In the genomic region with DNA sequence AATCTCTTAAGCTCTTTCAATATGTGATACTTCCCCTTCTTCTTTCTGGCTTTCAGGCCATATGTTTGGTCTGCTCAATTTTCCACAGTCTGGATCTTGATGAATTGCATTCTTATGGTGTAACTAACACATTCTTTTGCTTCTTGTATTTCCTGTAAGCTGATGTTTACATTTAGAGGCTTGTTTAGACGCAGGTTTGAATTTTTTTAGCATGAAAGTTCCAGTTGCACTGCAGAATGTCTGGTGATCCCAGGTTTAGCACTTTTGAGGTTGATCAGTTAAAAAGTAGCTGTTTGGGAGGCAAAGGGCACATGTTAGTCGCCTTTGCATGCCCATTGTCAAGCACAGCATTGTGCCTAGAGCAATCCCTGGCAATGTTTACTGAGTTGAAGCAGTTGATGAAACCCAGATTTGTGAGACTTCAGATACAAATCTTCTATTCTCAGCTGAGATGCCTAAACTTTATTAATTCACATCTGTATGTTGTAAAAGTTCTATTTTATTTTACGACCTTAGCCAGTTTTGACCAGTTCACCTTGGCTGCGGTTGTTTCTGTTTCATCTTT, we compare ENCODE assay signal across 11 cellular contexts. TPM values are rescaled to one million over a fixed set of nuclear protein-coding genes. Genes with fewer than 3 reads are reported as not detected.
A peak's percentile ranks its signal among the peaks of the same experiment; 100 is the strongest.
DNase-seq lines count a peak whose midpoint lies in the region; ATAC-seq, FAIRE-seq and TF ChIP-seq lines count a peak whose summit lies in the region.
"Had no signal": no experiment of that assay in that cellular context is flagged by ENCODE, and none has a peak within 500 bp of the region (broad histone marks: within the 10 kb centered on the region; RNA-seq: fewer than 3 reads in every experiment).

No MANE protein-coding gene starts in this region.

- H2BK20ac ChIP-seq in IMR-90 (ENCODE audit: low read depth, low read length), result peak overlapping the region; percentile 96

- no peak for TF ChIP-seq CTCF in IMR-90 (conservative IDR thresholded peaks at IDR 0.05; ENCODE audit: low read depth, low read length)

- CTCF ChIA-PET in IMR-90 (lab: Yijun Ruan, JAX), result interaction anchor here (0.6 to 1.2 kb wide), 2 partner anchors 11 to 377 kb away, joined by 3 to 4 read pairs; no protein-coding TSS in a partner anchor

- H3K18ac ChIP-seq in IMR-90 (ENCODE audit: low read depth, low read length), result peak overlapping the region; percentile 89; the same call in 1 of the 2 replicates

- H3K14ac ChIP-seq in IMR-90 (replicated peaks; ENCODE audit: low read depth, low read length), result peak overlapping the region; percentile 87

- peak overlapping the region; percentile 82 for H4K91ac ChIP-seq in IMR-90 (ENCODE audit: insufficient read depth, low read depth, low read length)

- H3K27ac ChIP-seq in IMR-90 (ENCODE audit: insufficient read depth, low read length), result peak overlapping the region; percentile 78
- H3K27ac ChIP-seq: parathyroid adenoma had no signal

- no peaks in the 10 kb centered on the region for H3K27me3 ChIP-seq in IMR-90 (ENCODE audit: control insufficient read depth, insufficient read depth, low read length)

- peak overlapping the region; percentile 95 for H3K23ac ChIP-seq in IMR-90 (ENCODE audit: low read depth, low read length)

- H3K9me1 ChIP-seq in IMR-90 (ENCODE audit: insufficient read depth, low read length), result peaks cover 4% of the 10 kb centered on the region

- no peak for TF ChIP-seq RAD21 in IMR-90 (IDR thresholded peaks at IDR 0.05; ENCODE audit: low read length)

- POLR2A ChIA-PET in IMR-90 (lab: Charles Lee; ENCODE audit: unreplicated experiment), result no interaction called here

- peak overlapping the region; percentile 89 for H3K4me2 ChIP-seq in IMR-90 (ENCODE audit: low read depth, low read length)

- no peaks in the 10 kb centered on the region for H3K9me3 Mint-ChIP-seq in stimulated activated memory B cell treated with anti-CD40 and anti-IgM and Interleukin-4, amounts not matched to agents 10 μg/mL and 1 μg/mL and 100 μg/mL, for 72 hours

- peak overlapping the region; percentile 97 for H2BK5ac ChIP-seq in IMR-90 (ENCODE audit: low read depth, low read length, poor library complexity, severe bottlenecking)

- in situ Hi-C loops in IMR-90 (cut with MboI; ENCODE audit: low sequenced_read_pairs), result loop anchor here (10.0 kb wide), 1 partner anchor 807 kb away; no protein-coding TSS in a partner anchor

- H3K56ac ChIP-seq in IMR-90 (ENCODE audit: extremely low read depth, insufficient read depth, low read length), result peak overlapping the region; percentile 91

- peak; percentile 87 for DNase-seq in IMR-90
- peak; percentile 82 for DNase-seq in astrocyte of the hippocampus (ENCODE audit: low read depth, low spot score)
- peak; percentile 8 for DNase-seq in kidney glomerular epithelial cell (lab: John Stamatoyannopoulos, UW)
- peak; percentile 37 for DNase-seq in urothelium cell line (ENCODE audit: low spot score)
- DNase-seq: activated CD4-positive, alpha-beta T cell treated with anti-CD3 and anti-CD28 coated beads, Interleukin-2, amount 50 U/mL, for 4 hours had no signal

- dilution Hi-C loops in IMR-90 (cut with HindIII; ENCODE audit: low sequenced_read_pairs, unreplicated experiment), result no loop called here

- intact Hi-C loops in IMR-90 (cut with micrococcal nuclease), result loop anchor here (5.0 kb wide), 2 partner anchors 189 to 379 kb away; a partner anchor contains a TSS

- H2AK5ac ChIP-seq in IMR-90 (ENCODE audit: low read depth, low read length), result peak overlapping the region; percentile 76; the same call in 1 of the 2 replicates

- H3K9me3 ChIP-seq in IMR-90 (ENCODE audit: control insufficient read depth, insufficient read depth, low read length), result no peaks in the 10 kb centered on the region

- WGBS in IMR-90 (ENCODE audit: extremely low coverage in 2 of 2, insufficient read length in 1 of 2), 2 experiments, result no CpG with 5 or more reads among the region's 4 CpGs

- no peaks in the 10 kb centered on the region for H3K36me3 ChIP-seq in IMR-90 (ENCODE audit: control insufficient read depth, insufficient read depth, low read length)

- H3K4ac ChIP-seq in IMR-90 (ENCODE audit: low read depth, low read length), result peak overlapping the region; percentile 93

- no peaks in the 10 kb centered on the region for H3K36me3 Mint-ChIP-seq in stimulated activated memory B cell treated with anti-CD40 and anti-IgM and Interleukin-4, amounts not matched to agents 10 μg/mL and 1 μg/mL and 100 μg/mL, for 72 hours

- no peak overlapping the region for H3K4me3 Mint-ChIP-seq in stimulated activated memory B cell treated with anti-CD40 and anti-IgM and Interleukin-4, amounts not matched to agents 10 μg/mL and 1 μg/mL and 100 μg/mL, for 72 hours

- no peak for TF ChIP-seq POLR2A in IMR-90 (IDR thresholded peaks at IDR 0.05; ENCODE audit: low read depth, low read length)

- H4K5ac ChIP-seq in IMR-90 (ENCODE audit: low read depth, low read length), result peak overlapping the region; percentile 35; the same call in 1 of the 2 replicates

- H3K4me1 ChIP-seq in IMR-90 (ENCODE audit: control insufficient read depth, insufficient read depth, low read length), result peaks cover 4% of the 10 kb centered on the region
- H3K4me1 ChIP-seq: parathyroid adenoma had no signal

- peak overlapping the region; percentile 35 for H3K9ac ChIP-seq in IMR-90 (ENCODE audit: low read depth, low read length)
- H3K9ac ChIP-seq: parathyroid adenoma had no signal

- H3K4me3 ChIP-seq in IMR-90 (ENCODE audit: insufficient read depth, low read depth, low read length), result peak overlapping the region; percentile 42; the same call in 1 of the 2 replicates

- no peaks in the 10 kb centered on the region for H4K20me1 ChIP-seq in IMR-90 (ENCODE audit: insufficient read depth, low read length)

- H2AK9ac ChIP-seq in IMR-90 (replicated peaks; ENCODE audit: low read depth, low read length, poor library complexity), result peak overlapping the region; percentile 78

- no TSS peak for BruUV-seq in IMR-90 (replicated peaks; lab: Mats Ljungman, UMichigan)

- peak overlapping the region; percentile 96 for H2BK120ac ChIP-seq in IMR-90 (ENCODE audit: low read depth, low read length)

- ATAC-seq in IMR-90 (ENCODE audit: low read depth), result peak; percentile 76
- no peak for ATAC-seq in HG02852 (IDR thresholded peaks at IDR 0.05; ENCODE audit: unreplicated experiment)
- no peak for ATAC-seq in GM19467 (IDR thresholded peaks at IDR 0.05; ENCODE audit: unreplicated experiment)
- ATAC-seq in stimulated activated memory B cell treated with anti-CD40 and anti-IgM and Interleukin-4, amounts not matched to agents 10 μg/mL and 1 μg/mL and 100 μg/mL, for 72 hours, result no peak

- no peaks in the 10 kb centered on the region for H3K4me1 Mint-ChIP-seq in stimulated activated memory B cell treated with anti-CD40 and anti-IgM and Interleukin-4, amounts not matched to agents 10 μg/mL and 1 μg/mL and 100 μg/mL, for 72 hours

- peaks cover 14% of the 10 kb centered on the region for H3K27me3 Mint-ChIP-seq in stimulated activated memory B cell treated with anti-CD40 and anti-IgM and Interleukin-4, amounts not matched to agents 10 μg/mL and 1 μg/mL and 100 μg/mL, for 72 hours

- H3K27ac Mint-ChIP-seq in stimulated activated memory B cell treated with anti-CD40 and anti-IgM and Interleukin-4, amounts not matched to agents 10 μg/mL and 1 μg/mL and 100 μg/mL, for 72 hours, result no peak overlapping the region

- FAIRE-seq in urothelium cell line (lab: Jason Lieb, UNC), result no peak

- H2BK15ac ChIP-seq in IMR-90 (ENCODE audit: low read depth, low read length), result peak overlapping the region; percentile 47; the same call in 2 of the 3 replicates

- no peaks in the 10 kb centered on the region; a peak in 1 of 4 replicates for H3K79me1 ChIP-seq in IMR-90 (ENCODE audit: low read depth in 1 of 2, low read length in 2 of 2)

- H4K8ac ChIP-seq in IMR-90 (ENCODE audit: low read depth in 2 of 2, low read length in 2 of 2), result peak overlapping the region; percentile 10 to 76

- H2AFZ ChIP-seq in IMR-90 (replicated peaks; ENCODE audit: low read length, poor library complexity), result no peak overlapping the region
- H2AFZ ChIP-seq: parathyroid adenoma had no signal

TF ChIP-seq in IMR-90, 13 proteins besides CTCF, POLR2A, EP300 and RAD21:
- TF ChIP-seq BHLHE40 (IDR thresholded peaks at IDR 0.05; ENCODE audit: low read depth, low read length), result peak; percentile 68; the same call in 1 of the 2 replicates
- TF ChIP-seq SMC3 (IDR thresholded peaks at IDR 0.05; ENCODE audit: low read depth, low read length), result no peak
- peak; percentile 3; the same call in 1 of the 2 replicates for TF ChIP-seq FOS (IDR thresholded peaks at IDR 0.05; ENCODE audit: low read depth, low read length)

RNA-seq across cellular contexts. Expression of a gene that starts 59.6 kb away (rescaled TPM):
- total RNA-seq in IMR-90 (2012; rRNA removed), result not detected in 2 replicates
- 0.02 TPM in 1 of 2 replicates, not detected in the other for polyA plus RNA-seq in IMR-90 (2012; rRNA removed)
- not detected in 2 replicates for polyA plus RNA-seq in IMR-90 (2012; cell fraction: cytosol; rRNA removed)
- not detected in 2 replicates for polyA plus RNA-seq in IMR-90 (2012; cell fraction: nucleus; rRNA removed; ENCODE audit: low replicate concordance)
- total RNA-seq: dermis microvascular lymphatic vessel endothelial cell, subcutaneous adipose tissue had no signal

Comparison
In these comparisons a context has a peak if more than half of its experiments do, and no peak if none do; other contexts are left out.
1. DNase-seq: peak in every context shown above with its lines; median percentile 87 in IMR-90; 82 in astrocyte of the hippocampus; 37 in urothelium cell line; 8 in kidney glomerular epithelial cell.